In genomic region chr19:16002380-16002779, GRCh38 we compare ENCODE assay signal across 9 cellular contexts. TPM values are rescaled to one million over a fixed set of nuclear protein-coding genes. Genes with fewer than 3 reads are reported as not detected.
DNase-seq lines count a peak whose midpoint lies in the region; ATAC-seq and TF ChIP-seq lines count a peak whose summit lies in the region.
"Had no signal": no experiment of that assay in that cellular context is flagged by ENCODE, and none has a peak within 500 bp of the region (broad histone marks: within the 10 kb centered on the region; RNA-seq: fewer than 3 reads in every experiment).

No MANE protein-coding gene starts in this region.

- peaks cover 14% of the 10 kb centered on the region for H3K4me1 ChIP-seq in upper lobe of right lung

- H3K27ac ChIP-seq in upper lobe of right lung = peak overlapping the region; percentile 0

- peak overlapping the region; percentile 87 for H3K27ac Mint-ChIP-seq in activated naive CD4-positive, alpha-beta T cell treated with anti-CD3 and anti-CD28 coated beads, Interleukin-2, amount 50 U/mL, for 24 hours
- H3K27ac Mint-ChIP-seq in activated naive CD8-positive, alpha-beta T cell treated with anti-CD3 and anti-CD28 coated beads, Interleukin-2, amount 50 U/mL, for 24 hours = peak overlapping the region; percentile 79

- no peaks in the 10 kb centered on the region for H3K27me3 ChIP-seq in upper lobe of right lung

- H3K4me3 ChIP-seq in upper lobe of right lung = peak overlapping the region; percentile 32

- peaks cover 27% of the 10 kb centered on the region for H3K4me1 Mint-ChIP-seq in activated naive CD4-positive, alpha-beta T cell treated with anti-CD3 and anti-CD28 coated beads, Interleukin-2, amount 50 U/mL, for 24 hours
- peaks cover 25% of the 10 kb centered on the region for H3K4me1 Mint-ChIP-seq in activated naive CD8-positive, alpha-beta T cell treated with anti-CD3 and anti-CD28 coated beads, Interleukin-2, amount 50 U/mL, for 24 hours

- H3K36me3 Mint-ChIP-seq in activated naive CD4-positive, alpha-beta T cell treated with anti-CD3 and anti-CD28 coated beads, Interleukin-2, amount 50 U/mL, for 24 hours = no peaks in the 10 kb centered on the region
- H3K36me3 Mint-ChIP-seq in activated naive CD8-positive, alpha-beta T cell treated with anti-CD3 and anti-CD28 coated beads, Interleukin-2, amount 50 U/mL, for 24 hours (ENCODE audit: low read depth) = no peaks in the 10 kb centered on the region

- H3K9me3 Mint-ChIP-seq in activated naive CD4-positive, alpha-beta T cell treated with anti-CD3 and anti-CD28 coated beads, Interleukin-2, amount 50 U/mL, for 24 hours = no peaks in the 10 kb centered on the region
- H3K9me3 Mint-ChIP-seq in activated naive CD8-positive, alpha-beta T cell treated with anti-CD3 and anti-CD28 coated beads, Interleukin-2, amount 50 U/mL, for 24 hours = no peaks in the 10 kb centered on the region

- no peaks in the 10 kb centered on the region for H3K27me3 Mint-ChIP-seq in activated naive CD4-positive, alpha-beta T cell treated with anti-CD3 and anti-CD28 coated beads, Interleukin-2, amount 50 U/mL, for 24 hours
- no peaks in the 10 kb centered on the region for H3K27me3 Mint-ChIP-seq in activated naive CD8-positive, alpha-beta T cell treated with anti-CD3 and anti-CD28 coated beads, Interleukin-2, amount 50 U/mL, for 24 hours

- TF ChIP-seq CTCF in upper lobe of right lung (IDR thresholded peaks at IDR 0.05) = no peak

- no peak for DNase-seq in activated naive CD4-positive, alpha-beta T cell treated with Interleukin-2 at 50 U/mL for 16 hours
- no peak for DNase-seq in activated naive CD8-positive, alpha-beta T cell treated with anti-CD3 and anti-CD28 coated beads, Interleukin-2, amount 50 U/mL, for 24 hours
- DNase-seq in medulla oblongata (ENCODE audit: extremely low spot score) = peak; percentile 4
- DNase-seq in upper lobe of right lung = no peak
- no peak for DNase-seq in left colon
- DNase-seq in RKO (ENCODE audit: low spot score) = no peak
- DNase-seq in germinal center (ENCODE audit: low spot score) = no peak
- DNase-seq: COR-L47 had no signal

- no peaks in the 10 kb centered on the region for H3K36me3 ChIP-seq in upper lobe of right lung

- H3K4me3 Mint-ChIP-seq in activated naive CD4-positive, alpha-beta T cell treated with anti-CD3 and anti-CD28 coated beads, Interleukin-2, amount 50 U/mL, for 24 hours = peak overlapping the region; percentile 85
- H3K4me3 Mint-ChIP-seq in activated naive CD8-positive, alpha-beta T cell treated with anti-CD3 and anti-CD28 coated beads, Interleukin-2, amount 50 U/mL, for 24 hours = peak overlapping the region; percentile 65

- H3K9me3 ChIP-seq in upper lobe of right lung = no peaks in the 10 kb centered on the region

- intact Hi-C loops in upper lobe of right lung (cut with DNase I) (no loop called here), left colon (cut with DNase I, micrococcal nuclease) (no loop called here)

- no peak for ATAC-seq in activated naive CD8-positive, alpha-beta T cell treated with anti-CD3 and anti-CD28 coated beads, Interleukin-2, amount 50 U/mL, for 24 hours
- peak; percentile 28 for ATAC-seq in upper lobe of right lung
- ATAC-seq in left colon = no peak

RNA-seq across cellular contexts. Expression of gene OR10H4, which starts 53.6 kb away (rescaled TPM):
- total RNA-seq in upper lobe of right lung (not detected), left colon (not detected)
